24 cellular contexts compared by ENCODE assay signal in genomic region chr10:115895196-115895595, GRCh38.
DNase-seq lines count a peak whose midpoint lies in the region; ATAC-seq, FAIRE-seq and TF ChIP-seq lines count a peak whose summit lies in the region.
"Had no signal": no experiment of that assay in that cellular context is flagged by ENCODE, and none has a peak within 500 bp of the region (broad histone marks: within the 10 kb centered on the region; RNA-seq: fewer than 3 reads in every experiment).

No MANE protein-coding gene starts in this region.

- no peaks in the 10 kb centered on the region for H3K4me1 ChIP-seq in small intestine (ENCODE audit: control insufficient read depth in 2 of 2, insufficient read depth in 1 of 2, low read depth in 1 of 2, low read length in 1 of 2)
- H3K4me1 ChIP-seq: A549; BE2C; BLaER1 treated with 17β-estradiol and CSF1 and Interleukin-3, amounts not matched to agents 10 nM and 100 nM had no signal

- TF ChIP-seq CTCF in glutamatergic neuron (IDR thresholded peaks at IDR 0.05; ENCODE audit: partially characterized antibody, unreplicated experiment) (no peak), nephron progenitor cell (IDR thresholded peaks at IDR 0.05) (no peak), progenitor cell of endocrine pancreas (IDR thresholded peaks at IDR 0.05; ENCODE audit: unreplicated experiment) (no peak)

- no peak for FAIRE-seq in small intestine (lab: Jason Lieb, UNC)
- FAIRE-seq: A549, D721Med, GM12891, GM18507 had no signal

- H3K27ac Mint-ChIP-seq in glutamatergic neuron (ENCODE audit: unreplicated experiment) (peak overlapping the region; percentile 77), nephron progenitor cell (no peak overlapping the region), progenitor cell of endocrine pancreas (no peak overlapping the region)
- H3K27ac Mint-ChIP-seq: CD14-positive monocyte; CD4-positive, alpha-beta T cell; CD8-positive, alpha-beta memory T cell; GM23338 had no signal

- peak overlapping the region; percentile 18 for H3K4me3 Mint-ChIP-seq in glutamatergic neuron (ENCODE audit: unreplicated experiment)
- H3K4me3 Mint-ChIP-seq in nephron progenitor cell: no peak overlapping the region
- no peak overlapping the region for H3K4me3 Mint-ChIP-seq in progenitor cell of endocrine pancreas (ENCODE audit: low read depth)
- H3K4me3 Mint-ChIP-seq: CD14-positive monocyte; CD4-positive, alpha-beta T cell; CD8-positive, alpha-beta memory T cell; GM23338 had no signal

- no peak for ATAC-seq in HG02981 (IDR thresholded peaks at IDR 0.05; ENCODE audit: unreplicated experiment)
- ATAC-seq: A549, GM23338 had no signal

- H3K36me3 ChIP-seq in small intestine (ENCODE audit: control insufficient read depth in 2 of 2, insufficient read depth in 2 of 2, low read length in 2 of 2): no peaks in the 10 kb centered on the region
- H3K36me3 ChIP-seq: BE2C; BLaER1 treated with 17β-estradiol and CSF1 and Interleukin-3, amounts not matched to agents 10 nM and 100 nM had no signal

- no peaks in the 10 kb centered on the region for H3K27me3 ChIP-seq in small intestine (ENCODE audit: control insufficient read depth in 2 of 2, insufficient read depth in 2 of 2, low read length in 2 of 2)
- H3K27me3 ChIP-seq: BE2C; BLaER1 treated with 17β-estradiol and CSF1 and Interleukin-3, amounts not matched to agents 10 nM and 100 nM had no signal

- no peaks in the 10 kb centered on the region for H3K27me3 Mint-ChIP-seq in glutamatergic neuron (ENCODE audit: unreplicated experiment)
- no peaks in the 10 kb centered on the region for H3K27me3 Mint-ChIP-seq in nephron progenitor cell (ENCODE audit: low read depth, poor library complexity)
- peaks cover 6% of the 10 kb centered on the region for H3K27me3 Mint-ChIP-seq in progenitor cell of endocrine pancreas

- H3K9me3 ChIP-seq in small intestine (ENCODE audit: control insufficient read depth, low read depth): no peaks in the 10 kb centered on the region
- H3K9me3 ChIP-seq: A549; BE2C; BLaER1 treated with 17β-estradiol and CSF1 and Interleukin-3, amounts not matched to agents 10 nM and 100 nM had no signal

- H3K4me1 Mint-ChIP-seq in glutamatergic neuron (ENCODE audit: low read depth, unreplicated experiment) (peaks cover 31% of the 10 kb centered on the region), nephron progenitor cell (no peaks in the 10 kb centered on the region), progenitor cell of endocrine pancreas (ENCODE audit: low read depth) (no peaks in the 10 kb centered on the region)
- H3K4me1 Mint-ChIP-seq: CD14-positive monocyte; CD8-positive, alpha-beta memory T cell; GM23338 had no signal

- H3K4me3 ChIP-seq in small intestine (ENCODE audit: low read depth in 1 of 2, low read length in 2 of 2): no peak overlapping the region
- H3K4me3 ChIP-seq: A549; BLaER1 treated with 17β-estradiol and CSF1 and Interleukin-3, amounts not matched to agents 10 nM and 100 nM; GM23338 had no signal

- H3K36me3 Mint-ChIP-seq in glutamatergic neuron (ENCODE audit: unreplicated experiment): no peaks in the 10 kb centered on the region
- no peaks in the 10 kb centered on the region for H3K36me3 Mint-ChIP-seq in nephron progenitor cell (ENCODE audit: low read depth)
- H3K36me3 Mint-ChIP-seq in progenitor cell of endocrine pancreas (ENCODE audit: insufficient read depth): no peaks in the 10 kb centered on the region
- H3K36me3 Mint-ChIP-seq: CD14-positive monocyte; CD8-positive, alpha-beta memory T cell had no signal

- H3K9me3 Mint-ChIP-seq in glutamatergic neuron (ENCODE audit: unreplicated experiment) (peaks cover 3% of the 10 kb centered on the region), nephron progenitor cell (no peaks in the 10 kb centered on the region), progenitor cell of endocrine pancreas (ENCODE audit: low read depth) (no peaks in the 10 kb centered on the region)
- H3K9me3 Mint-ChIP-seq: CD4-positive, alpha-beta T cell; GM23338 had no signal

- peak; percentile 36 for DNase-seq in glutamatergic neuron
- DNase-seq in nephron progenitor cell: peak; percentile 10
- DNase-seq in renal cortical epithelial cell (ENCODE audit: low read depth): peak; percentile 2
- DNase-seq in progenitor cell of endocrine pancreas (ENCODE audit: low spot score, unreplicated experiment): no peak
- DNase-seq in small intestine: no peak
- DNase-seq in DMS79 treated with DMSO at 0.1 percent for 48 hours (lab: John Stamatoyannopoulos, UW): no peak
- DNase-seq: 8988T; ACHN; AML-193; BE2C; CD4-positive, alpha-beta T cell; CD8-positive, alpha-beta memory T cell; DMS 273 treated with DMSO at 0.1 percent for 48 hours; DMS79; GF-D8; HCEC 1CT had no signal

- 74 to 82% (median 80%) methylated on average over 7 of the region's 7 CpGs for WGBS in small intestine, 3 donors

- H3K27ac ChIP-seq in small intestine (ENCODE audit: low read depth in 1 of 2, low read length in 1 of 2): no peak overlapping the region
- H3K27ac ChIP-seq: A549; BLaER1 treated with 17β-estradiol and CSF1 and Interleukin-3, amounts not matched to agents 10 nM and 100 nM had no signal

Comparison
In these comparisons a context has a peak if more than half of its experiments do, and no peak if none do; other contexts are left out.
1. DNase-seq: peak in glutamatergic neuron (single experiment), nephron progenitor cell (single experiment) and renal cortical epithelial cell (single experiment); none in progenitor cell of endocrine pancreas (single experiment), small intestine (single experiment) and DMS79 treated with DMSO at 0.1 percent for 48 hours (single experiment).